ENCODE assay signal across 16 cellular contexts in the genomic region with DNA sequence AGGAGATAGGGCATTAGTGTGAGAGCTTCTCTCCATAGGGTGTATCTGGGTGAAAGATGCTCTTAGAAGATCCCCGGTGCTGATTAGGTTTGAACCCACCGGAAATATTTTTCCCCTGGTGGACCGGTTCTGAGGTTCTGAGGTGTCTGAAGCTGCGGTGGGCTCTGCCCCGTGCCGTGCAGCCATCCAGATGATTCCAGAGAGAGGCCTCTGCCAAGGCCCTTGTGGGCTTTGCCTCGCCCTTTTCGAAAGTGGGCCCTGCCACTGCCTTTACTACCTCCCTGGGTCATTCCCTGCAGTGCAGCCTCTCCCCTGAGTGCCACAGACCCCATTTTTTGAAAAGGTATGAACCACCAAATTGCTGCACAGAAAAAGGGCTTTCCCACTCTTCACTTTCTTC. TPM values are rescaled to one million over a fixed set of nuclear protein-coding genes. Genes with fewer than 3 reads are reported as not detected.
A peak's percentile ranks its signal among the peaks of the same experiment; 100 is the strongest.
DNase-seq lines count a peak whose midpoint lies in the region; ATAC-seq and TF ChIP-seq lines count a peak whose summit lies in the region.
"Had no signal": no experiment of that assay in that cellular context is flagged by ENCODE, and none has a peak within 500 bp of the region (broad histone marks: within the 10 kb centered on the region; RNA-seq: fewer than 3 reads in every experiment).

No MANE protein-coding gene starts in this region.

- H3K27ac ChIP-seq in heart left ventricle, result peak overlapping the region in 8 of 12 donors; percentile 82 to 97 (median 91)
- H3K27ac ChIP-seq in esophagus muscularis mucosa (replicated peaks in 1 of 4), result peak overlapping the region in 2 of 4 donors; percentile 7 to 20
- no peak overlapping the region for H3K27ac ChIP-seq in suprapubic skin
- H3K27ac ChIP-seq: body of pancreas had no signal

- 74 to 85% (median 81%) methylated on average over 8 of the region's 8 CpGs for WGBS in heart left ventricle, 4 donors
- 88% methylated on average over 8 of the region's 8 CpGs for WGBS in esophagus muscularis mucosa
- WGBS in suprapubic skin, result 78% methylated on average over 8 of the region's 8 CpGs

- ATAC-seq in heart left ventricle (no peak), Right ventricle myocardium inferior (no peak), HG03520 (IDR thresholded peaks at IDR 0.05; ENCODE audit: unreplicated experiment) (no peak), GM21390 (IDR thresholded peaks at IDR 0.05; ENCODE audit: unreplicated experiment) (no peak)
- no peak for ATAC-seq in activated T-cell treated with anti-CD3 and anti-CD28 coated beads, Interleukin-2, amount 50 U/mL, for 72 hours (replicated peaks in 1 of 2)
- ATAC-seq: body of pancreas, left colon had no signal

- H3K4me1 Mint-ChIP-seq in activated T-cell treated with anti-CD3 and anti-CD28 coated beads, Interleukin-2, amount 50 U/mL, for 72 hours (ENCODE audit: low read depth), result peaks cover 59% of the 10 kb centered on the region

- TF ChIP-seq POLR2A in heart left ventricle (IDR thresholded peaks at IDR 0.05) (no peak), esophagus muscularis mucosa (IDR thresholded peaks at IDR 0.05; ENCODE audit: low read depth) (no peak), suprapubic skin (IDR thresholded peaks at IDR 0.05) (no peak)

- no peaks in the 10 kb centered on the region for H3K27me3 ChIP-seq in heart left ventricle
- peaks cover 0 to 22% (median 0%) of the 10 kb centered on the region in 4 donors for H3K27me3 ChIP-seq in esophagus muscularis mucosa
- H3K27me3 ChIP-seq in suprapubic skin, result peaks cover 9% of the 10 kb centered on the region

- H3K4me3 Mint-ChIP-seq in activated T-cell treated with anti-CD3 and anti-CD28 coated beads, Interleukin-2, amount 50 U/mL, for 72 hours, result peak overlapping the region; percentile 85 to 87

- intact Hi-C loops in heart left ventricle (cut with DNase I), result loop anchor here in 9 of 10 donors (2.0 to 10.0 kb wide), 11 partner anchors 59 to 289 kb away; partner anchors contain the start of genes GIMAP5 (in 6 of the 9), GIMAP7 (in 3 of the 9), GIMAP4 (in 1 of the 9) and GIMAP6 (in 1 of the 9)
- intact Hi-C loops in Right ventricle myocardium inferior (cut with DNase I), result loop anchor here (5.0 kb wide), 1 partner anchor 114 kb away; the partner anchor contains the start of gene GIMAP4
- intact Hi-C loops in esophagus muscularis mucosa (cut with DNase I), result no loop called here

- peak overlapping the region in 11 of 12 donors; percentile 0 to 74 (median 63) for H3K4me3 ChIP-seq in heart left ventricle
- H3K4me3 ChIP-seq in esophagus muscularis mucosa, result peak overlapping the region; percentile 33 to 50 (median 48)
- H3K4me3 ChIP-seq in suprapubic skin, result peak overlapping the region; percentile 44
- H3K4me3 ChIP-seq: body of pancreas had no signal

- peaks cover 0 to 45% (median 15%) of the 10 kb centered on the region in 12 donors for H3K4me1 ChIP-seq in heart left ventricle
- H3K4me1 ChIP-seq in esophagus muscularis mucosa, result peaks cover 12 to 17% (median 13%) of the 10 kb centered on the region in 4 donors
- H3K4me1 ChIP-seq in suprapubic skin, result peaks cover 9% of the 10 kb centered on the region

- TF ChIP-seq CTCF in heart left ventricle (IDR thresholded peaks at IDR 0.05) (no peak), esophagus muscularis mucosa (IDR thresholded peaks at IDR 0.05) (no peak), suprapubic skin (IDR thresholded peaks at IDR 0.05) (no peak)

- H3K9me3 Mint-ChIP-seq in activated T-cell treated with anti-CD3 and anti-CD28 coated beads, Interleukin-2, amount 50 U/mL, for 72 hours, result peaks cover 9% of the 10 kb centered on the region in 2 donors

- no peaks in the 10 kb centered on the region for H3K27me3 Mint-ChIP-seq in activated T-cell treated with anti-CD3 and anti-CD28 coated beads, Interleukin-2, amount 50 U/mL, for 72 hours (ENCODE audit: low read depth)

- peaks cover 28 to 35% of the 10 kb centered on the region in 2 donors for H3K36me3 Mint-ChIP-seq in activated T-cell treated with anti-CD3 and anti-CD28 coated beads, Interleukin-2, amount 50 U/mL, for 72 hours (ENCODE audit: insufficient read depth in 2 of 2)

- H3K36me3 ChIP-seq in heart left ventricle (peaks cover 0 to 19% (median 0%) of the 10 kb centered on the region in 9 donors), esophagus muscularis mucosa (peaks cover 0 to 6% (median 0%) of the 10 kb centered on the region in 4 donors), suprapubic skin (no peaks in the 10 kb centered on the region)

- no peak for TF ChIP-seq EP300 in esophagus muscularis mucosa (IDR thresholded peaks at IDR 0.05)
- no peak for TF ChIP-seq EP300 in suprapubic skin (IDR thresholded peaks at IDR 0.05)

- DNase-seq in heart left ventricle, result no peak
- DNase-seq in Right ventricle myocardium inferior (ENCODE audit: missing footprints), result no peak
- DNase-seq in activated T-cell treated with anti-CD3 and anti-CD28 coated beads, Interleukin-2, amount 50 U/mL, for 72 hours, result peak in 1 of 2 donors; percentile 39
- DNase-seq in esophagus muscularis mucosa (ENCODE audit: extremely low spot score), result peak; percentile 57
- DNase-seq in suprapubic skin (ENCODE audit: low spot score in 2 of 2), result no peak
- DNase-seq in amygdala (lab: John Stamatoyannopoulos, UW), result no peak
- DNase-seq: body of pancreas, glutamatergic neuron, KBM-7, left colon, NCI-H1436 treated with DMSO at 0.1 percent for 48 hours, NCI-H510A, T-helper 9 cell had no signal

- H3K9me3 ChIP-seq in heart left ventricle, result peaks cover 0 to 14% (median 0%) of the 10 kb centered on the region in 12 donors
- peaks cover 0 to 7% (median 2%) of the 10 kb centered on the region in 4 donors for H3K9me3 ChIP-seq in esophagus muscularis mucosa
- H3K9me3 ChIP-seq in suprapubic skin, result no peaks in the 10 kb centered on the region
- H3K9me3 ChIP-seq: body of pancreas had no signal

- peak overlapping the region; percentile 93 for H3K27ac Mint-ChIP-seq in activated T-cell treated with anti-CD3 and anti-CD28 coated beads, Interleukin-2, amount 50 U/mL, for 72 hours

RNA-seq across cellular contexts. Expression of gene GIMAP8, which starts 2.8 kb away (rescaled TPM):
- total RNA-seq in heart left ventricle, result 10 to 100 TPM; 11.3 to 36.0 (median 14.9) TPM
- polyA plus RNA-seq in heart left ventricle, result 10 to 100 TPM; 11.7 to 20.3 TPM
- total RNA-seq in Right ventricle myocardium inferior, result 14.9 TPM
- total RNA-seq in activated T-cell treated with anti-CD3 and anti-CD28 coated beads, Interleukin-2, amount 50 U/mL, for 72 hours, result 10 to 100 TPM; 10.2 to 13.1 TPM
- total RNA-seq in esophagus muscularis mucosa, result 10 to 100 TPM in 3 of 4 donors, 1 to 10 TPM in 1; 7.1 to 18.5 (median 15.4) TPM
- total RNA-seq in suprapubic skin, result 1 to 10 TPM; 1.5 to 5.6 (median 3.2) TPM
- polyA plus RNA-seq: AG04450 had no signal
